ENCODE assay signal across 14 cellular contexts in genomic region chr17:45077643-45078042, GRCh38. TPM values are rescaled to one million over a fixed set of nuclear protein-coding genes. Genes with fewer than 3 reads are reported as not detected.
DNase-seq lines count a peak whose midpoint lies in the region; ATAC-seq and TF ChIP-seq lines count a peak whose summit lies in the region.
"Had no signal": no experiment of that assay in that cellular context is flagged by ENCODE, and none has a peak within 500 bp of the region (broad histone marks: within the 10 kb centered on the region; RNA-seq: fewer than 3 reads in every experiment).

No MANE protein-coding gene starts in this region.

- no peak for ATAC-seq in activated CD8-positive, alpha-beta T cell treated with anti-CD3 and anti-CD28 coated beads for 36 hours
- no peak for ATAC-seq in activated CD8-positive, alpha-beta T cell treated with anti-CD3 and anti-CD28 coated beads, Interleukin-2, amount 10 ng/mL, durations not matched to agents 7 days and 5 days
- ATAC-seq in thoracic aorta (ENCODE audit: insufficient number of reproducible peaks, low FRiP score, low read depth): no peak
- ATAC-seq: left lobe of liver had no signal

- H3K4me1 Mint-ChIP-seq in activated CD8-positive, alpha-beta T cell treated with anti-CD3 and anti-CD28 coated beads for 36 hours (ENCODE audit: low read depth): peaks cover 27% of the 10 kb centered on the region
- peaks cover 15% of the 10 kb centered on the region for H3K4me1 Mint-ChIP-seq in activated CD8-positive, alpha-beta T cell treated with anti-CD3 and anti-CD28 coated beads, Interleukin-2, amount 10 ng/mL, durations not matched to agents 7 days and 5 days (ENCODE audit: low read depth)
- H3K4me1 Mint-ChIP-seq in chondrocyte (ENCODE audit: low read depth): peaks cover 30% of the 10 kb centered on the region

- H3K4me1 ChIP-seq in thoracic aorta (ENCODE audit: control insufficient read depth in 1 of 2, low read depth in 2 of 2): peaks cover 23 to 33% of the 10 kb centered on the region in 2 donors

- H3K36me3 Mint-ChIP-seq in activated CD8-positive, alpha-beta T cell treated with anti-CD3 and anti-CD28 coated beads for 36 hours (ENCODE audit: low read depth): peaks cover 33% of the 10 kb centered on the region
- H3K36me3 Mint-ChIP-seq in activated CD8-positive, alpha-beta T cell treated with anti-CD3 and anti-CD28 coated beads, Interleukin-2, amount 10 ng/mL, durations not matched to agents 7 days and 5 days (ENCODE audit: low read depth): peaks cover 40% of the 10 kb centered on the region
- peaks cover 15% of the 10 kb centered on the region for H3K36me3 Mint-ChIP-seq in chondrocyte (ENCODE audit: low read depth)

- no peaks in the 10 kb centered on the region for H3K27me3 Mint-ChIP-seq in activated CD8-positive, alpha-beta T cell treated with anti-CD3 and anti-CD28 coated beads for 36 hours
- H3K27me3 Mint-ChIP-seq in activated CD8-positive, alpha-beta T cell treated with anti-CD3 and anti-CD28 coated beads, Interleukin-2, amount 10 ng/mL, durations not matched to agents 7 days and 5 days (ENCODE audit: low read depth): no peaks in the 10 kb centered on the region
- H3K27me3 Mint-ChIP-seq in chondrocyte (ENCODE audit: low read depth): no peaks in the 10 kb centered on the region

- peak overlapping the region; percentile 26 to 70 for H3K27ac ChIP-seq in thoracic aorta
- H3K27ac ChIP-seq: cardiac muscle cell had no signal

- POLR2A ChIA-PET in activated CD8-positive, alpha-beta T cell treated with anti-CD3 and anti-CD28 coated beads for 36 hours (lab: Charles Lee): interaction anchor here (0.8 to 1.1 kb wide), 2 partner anchors 16 to 27 kb away, joined by 3 read pairs; no protein-coding TSS in a partner anchor
- POLR2A ChIA-PET in activated CD8-positive, alpha-beta T cell treated with anti-CD3 and anti-CD28 coated beads, Interleukin-2, amount 10 ng/mL, durations not matched to agents 7 days and 5 days (lab: Charles Lee): no interaction called here

- DNase-seq in activated CD8-positive, alpha-beta T cell treated with anti-CD3 and anti-CD28 coated beads for 36 hours: no peak
- no peak for DNase-seq in activated CD8-positive, alpha-beta T cell treated with anti-CD3 and anti-CD28 coated beads, Interleukin-2, amount 10 ng/mL, durations not matched to agents 7 days and 5 days
- DNase-seq in NOMO-1 treated with dmso at 0.1 percent for 144 hours (lab: John Stamatoyannopoulos, UW; ENCODE audit: unreplicated experiment) (peak; percentile 92), chondrocyte (ENCODE audit: low spot score) (no peak), thoracic aorta (ENCODE audit: low spot score) (no peak), islet precursor cell (no peak), GM19238 (ENCODE audit: insufficient read length, low spot score) (no peak), HT-29 (ENCODE audit: low spot score) (no peak)
- DNase-seq: activated CD4-positive, alpha-beta T cell treated with anti-CD3 and anti-CD28 coated beads for 1 hour; activated effector memory CD4-positive, alpha-beta T cell treated with anti-CD3 and anti-CD28 coated beads, Interleukin-2, amount 50 U/mL, for 16 hours; DMS 273 treated with DMSO at 0.1 percent for 48 hours; tibial artery had no signal

- no peak for TF ChIP-seq CTCF in activated CD8-positive, alpha-beta T cell treated with anti-CD3 and anti-CD28 coated beads for 36 hours (IDR thresholded peaks at IDR 0.05)
- TF ChIP-seq CTCF in chondrocyte (IDR thresholded peaks at IDR 0.05) (no peak), thoracic aorta (IDR thresholded peaks at IDR 0.05) (no peak)

- no peak overlapping the region for H3K4me3 Mint-ChIP-seq in activated CD8-positive, alpha-beta T cell treated with anti-CD3 and anti-CD28 coated beads for 36 hours
- no peak overlapping the region for H3K4me3 Mint-ChIP-seq in activated CD8-positive, alpha-beta T cell treated with anti-CD3 and anti-CD28 coated beads, Interleukin-2, amount 10 ng/mL, durations not matched to agents 7 days and 5 days
- no peak overlapping the region for H3K4me3 Mint-ChIP-seq in chondrocyte (ENCODE audit: unreplicated experiment)

- peaks cover 27% of the 10 kb centered on the region for H3K36me3 ChIP-seq in thoracic aorta

- H3K27me3 ChIP-seq in thoracic aorta (replicated peaks; ENCODE audit: insufficient read depth): no peaks in the 10 kb centered on the region
- H3K27me3 ChIP-seq: cardiac muscle cell, tibial artery had no signal

- intact Hi-C loops in activated CD8-positive, alpha-beta T cell treated with anti-CD3 and anti-CD28 coated beads for 36 hours (cut with micrococcal nuclease): no loop called here

- H3K9me3 ChIP-seq in thoracic aorta: no peaks in the 10 kb centered on the region
- H3K9me3 ChIP-seq: tibial artery had no signal

- H3K9me3 Mint-ChIP-seq in activated CD8-positive, alpha-beta T cell treated with anti-CD3 and anti-CD28 coated beads for 36 hours: no peaks in the 10 kb centered on the region
- H3K9me3 Mint-ChIP-seq in activated CD8-positive, alpha-beta T cell treated with anti-CD3 and anti-CD28 coated beads, Interleukin-2, amount 10 ng/mL, durations not matched to agents 7 days and 5 days (ENCODE audit: insufficient read depth): no peaks in the 10 kb centered on the region
- no peaks in the 10 kb centered on the region for H3K9me3 Mint-ChIP-seq in chondrocyte (ENCODE audit: low read depth)

- H3K27ac Mint-ChIP-seq in activated CD8-positive, alpha-beta T cell treated with anti-CD3 and anti-CD28 coated beads for 36 hours: peak overlapping the region; percentile 32
- H3K27ac Mint-ChIP-seq in activated CD8-positive, alpha-beta T cell treated with anti-CD3 and anti-CD28 coated beads, Interleukin-2, amount 10 ng/mL, durations not matched to agents 7 days and 5 days: no peak overlapping the region
- H3K27ac Mint-ChIP-seq in chondrocyte (ENCODE audit: unreplicated experiment): peak overlapping the region; percentile 10

- CTCF ChIA-PET in activated CD8-positive, alpha-beta T cell treated with anti-CD3 and anti-CD28 coated beads for 36 hours (lab: Charles Lee): interaction anchor here (0.8 to 1.9 kb wide), 2 partner anchors 10 to 22 kb away, joined by 3 to 5 read pairs; no protein-coding TSS in a partner anchor
- CTCF ChIA-PET in activated CD8-positive, alpha-beta T cell treated with anti-CD3 and anti-CD28 coated beads, Interleukin-2, amount 10 ng/mL, durations not matched to agents 7 days and 5 days (lab: Charles Lee): interaction anchor here (2.0 kb wide), 1 partner anchor 10 kb away, joined by 10 read pairs; no protein-coding TSS in a partner anchor

- H3K4me3 ChIP-seq in thoracic aorta: no peak overlapping the region
- H3K4me3 ChIP-seq: cardiac muscle cell, tibial artery had no signal

RNA-seq across cellular contexts. Expression of gene NMT1, which starts 16.5 kb away (rescaled TPM):
- 100 to 1,000 TPM; 156 to 169 TPM for total RNA-seq in activated CD8-positive, alpha-beta T cell treated with anti-CD3 and anti-CD28 coated beads for 36 hours
- total RNA-seq in activated CD8-positive, alpha-beta T cell treated with anti-CD3 and anti-CD28 coated beads, Interleukin-2, amount 10 ng/mL, durations not matched to agents 7 days and 5 days: 100 to 1,000 TPM; 125 to 143 TPM
- total RNA-seq in chondrocyte: 89.0 to 103 TPM (median 91.4 TPM) in 3 replicates
- total RNA-seq in thoracic aorta: 10 to 100 TPM; 53.1 to 64.8 TPM
- total RNA-seq in HT-29 (2014; rRNA removed; shearing (Covaris generic)): 59.2 and 77.1 TPM in 2 replicates

RNA-seq across cellular contexts. Expression of gene DCAKD, which starts 26.2 kb away (rescaled TPM):
- 10 to 100 TPM; 34.3 to 35.8 TPM for total RNA-seq in activated CD8-positive, alpha-beta T cell treated with anti-CD3 and anti-CD28 coated beads for 36 hours
- total RNA-seq in activated CD8-positive, alpha-beta T cell treated with anti-CD3 and anti-CD28 coated beads, Interleukin-2, amount 10 ng/mL, durations not matched to agents 7 days and 5 days: 10 to 100 TPM; 32.9 to 33.7 TPM
- total RNA-seq in chondrocyte (33.9 to 39.9 TPM (median 36.5 TPM) in 3 replicates), thoracic aorta (10 to 100 TPM; 34.6 to 56.5 TPM)
- total RNA-seq in HT-29 (2014; rRNA removed; shearing (Covaris generic)): 44.9 and 49.8 TPM in 2 replicates

RNA-seq across cellular contexts. Expression of gene PLCD3, which starts 54.7 kb away (rescaled TPM):
- 1 to 10 TPM; 3.9 to 6.6 TPM for total RNA-seq in activated CD8-positive, alpha-beta T cell treated with anti-CD3 and anti-CD28 coated beads for 36 hours
- total RNA-seq in activated CD8-positive, alpha-beta T cell treated with anti-CD3 and anti-CD28 coated beads, Interleukin-2, amount 10 ng/mL, durations not matched to agents 7 days and 5 days: 1 to 10 TPM; 4.3 to 4.6 TPM
- 123 to 135 TPM (median 128 TPM) in 3 replicates for total RNA-seq in chondrocyte
- total RNA-seq in thoracic aorta: 100 to 1,000 TPM in 1 of 2 donors, 10 to 100 TPM in 1; 79.3 to 116 TPM
- 130 and 142 TPM in 2 replicates for total RNA-seq in HT-29 (2014; rRNA removed; shearing (Covaris generic))

RNA-seq across cellular contexts. Expression of gene ACBD4, which starts 57.8 kb away (rescaled TPM):
- 10 to 100 TPM; 12.4 to 12.6 TPM for total RNA-seq in activated CD8-positive, alpha-beta T cell treated with anti-CD3 and anti-CD28 coated beads for 36 hours
- total RNA-seq in activated CD8-positive, alpha-beta T cell treated with anti-CD3 and anti-CD28 coated beads, Interleukin-2, amount 10 ng/mL, durations not matched to agents 7 days and 5 days: 10 to 100 TPM in 1 of 2 experiments, 1 to 10 TPM in 1; 10.0 to 12.5 TPM
- 4.7 to 6.8 TPM (median 5.6 TPM) in 3 replicates for total RNA-seq in chondrocyte
- total RNA-seq in thoracic aorta: 10 to 100 TPM; 21.5 to 27.9 TPM
- 12.0 and 12.3 TPM in 2 replicates for total RNA-seq in HT-29 (2014; rRNA removed; shearing (Covaris generic))

Comparison
In these comparisons a context has a peak if more than half of its experiments do, and no peak if none do; other contexts are left out.
1. RNA of gene PLCD3, which starts 54.7 kb away (total RNA-seq): 130 to 142 TPM in HT-29, 123 to 135 TPM in chondrocyte and 79.3 to 116 TPM in thoracic aorta; 3.9 to 6.6 TPM in activated CD8-positive, alpha-beta T cell treated with anti-CD3 and anti-CD28 coated beads for 36 hours and 4.3 to 4.6 TPM in activated CD8-positive, alpha-beta T cell treated with anti-CD3 and anti-CD28 coated beads, Interleukin-2, amount 10 ng/mL, durations not matched to agents 7 days and 5 days; every median in the first group is over 10 times any median in the second.